Comparison of ENCODE assay signal across 13 cellular contexts in genomic region chr17:47687328-47687690, GRCh38. TPM values are rescaled to one million over a fixed set of nuclear protein-coding genes. Genes with fewer than 3 reads are reported as not detected.
DNase-seq lines count a peak whose midpoint lies in the region; ATAC-seq and TF ChIP-seq lines count a peak whose summit lies in the region.
"Had no signal": no experiment of that assay in that cellular context is flagged by ENCODE, and none has a peak within 500 bp of the region (broad histone marks: within the 10 kb centered on the region; RNA-seq: fewer than 3 reads in every experiment).

No MANE protein-coding gene starts in this region.

- no peaks in the 10 kb centered on the region for H3K27me3 Mint-ChIP-seq in activated naive CD4-positive, alpha-beta T cell treated with anti-CD3 and anti-CD28 coated beads, Interleukin-2, amount 50 U/mL, for 24 hours
- H3K27me3 Mint-ChIP-seq in WTC11 (ENCODE audit: low read depth), result no peaks in the 10 kb centered on the region

- H3K27me3 ChIP-seq in subcutaneous abdominal adipose tissue (ENCODE audit: control insufficient read depth in 5 of 5, insufficient read depth in 4 of 5, low read length in 5 of 5), result no peaks in the 10 kb centered on the region

- CTCF ChIA-PET in WTC11 (lab: Charles Lee), result interaction anchor here (1.0 to 1.7 kb wide), 14 partner anchors 8 to 161 kb away, joined by 3 to 11 read pairs (median 6); partner anchors contain the start of gene TBX21

- peaks cover 7% of the 10 kb centered on the region for H3K4me1 Mint-ChIP-seq in activated naive CD4-positive, alpha-beta T cell treated with anti-CD3 and anti-CD28 coated beads, Interleukin-2, amount 50 U/mL, for 24 hours
- H3K4me1 Mint-ChIP-seq in WTC11, result peaks cover 42% of the 10 kb centered on the region

- H3K9me3 Mint-ChIP-seq in activated naive CD4-positive, alpha-beta T cell treated with anti-CD3 and anti-CD28 coated beads, Interleukin-2, amount 50 U/mL, for 24 hours, result no peaks in the 10 kb centered on the region
- H3K9me3 Mint-ChIP-seq in WTC11, result no peaks in the 10 kb centered on the region

- no peak for TF ChIP-seq CTCF in WTC11 (IDR thresholded peaks at IDR 0.05)

- peak overlapping the region; percentile 65 for H3K27ac ChIP-seq in subcutaneous abdominal adipose tissue (ENCODE audit: low read depth, low read length)
- H3K27ac ChIP-seq: thoracic aorta had no signal

- H3K27ac Mint-ChIP-seq in activated naive CD4-positive, alpha-beta T cell treated with anti-CD3 and anti-CD28 coated beads, Interleukin-2, amount 50 U/mL, for 24 hours, result peak overlapping the region; percentile 55
- peak overlapping the region; percentile 82 for H3K27ac Mint-ChIP-seq in WTC11

- no peaks in the 10 kb centered on the region for H3K9me3 ChIP-seq in subcutaneous abdominal adipose tissue (ENCODE audit: control insufficient read depth in 5 of 5, low read length in 5 of 5)
- H3K9me3 ChIP-seq: thoracic aorta had no signal

- peaks cover 0 to 25% (median 7%) of the 10 kb centered on the region in 5 donors for H3K36me3 ChIP-seq in subcutaneous abdominal adipose tissue (ENCODE audit: control insufficient read depth in 5 of 5, insufficient read depth in 5 of 5, low read length in 5 of 5)

- DNase-seq in activated naive CD4-positive, alpha-beta T cell (lab: John Stamatoyannopoulos, UW), result no peak
- DNase-seq in WTC11 (ENCODE audit: low spot score), result no peak
- no peak for DNase-seq in left lobe of liver (ENCODE audit: low spot score)
- DNase-seq in activated CD4-positive, CD25-positive, alpha-beta regulatory T cell treated with anti-CD3 and anti-CD28 coated beads, Interleukin-2, amount 50 U/mL, for 72 hours, result no peak
- no peak for DNase-seq in DMS53 treated with DMSO at 0.1 percent for 48 hours (lab: John Stamatoyannopoulos, UW; ENCODE audit: unreplicated experiment)
- DNase-seq in iPS-NIHi11 (ENCODE audit: low spot score), result no peak
- DNase-seq: cerebellar nuclear complex, GF-D8, KBM-7, NCI-H1092 treated with DMSO at 0.1 percent for 48 hours had no signal

- no peak overlapping the region for H3K9ac ChIP-seq in subcutaneous abdominal adipose tissue (ENCODE audit: low read length in 5 of 5)

- H3K4me3 Mint-ChIP-seq in activated naive CD4-positive, alpha-beta T cell treated with anti-CD3 and anti-CD28 coated beads, Interleukin-2, amount 50 U/mL, for 24 hours, result no peak overlapping the region
- H3K4me3 Mint-ChIP-seq in WTC11, result no peak overlapping the region

- H3K4me3 ChIP-seq in subcutaneous abdominal adipose tissue (ENCODE audit: low read depth in 1 of 5, low read length in 5 of 5), result no peak overlapping the region
- H3K4me3 ChIP-seq: thoracic aorta had no signal

- POLR2A ChIA-PET in WTC11 (lab: Charles Lee), result interaction anchor here (0.7 to 1.1 kb wide), 4 partner anchors 9 to 37 kb away, joined by 3 to 7 read pairs (median 4); partner anchors contain the start of gene KPNB1

- peaks cover 13% of the 10 kb centered on the region for H3K36me3 Mint-ChIP-seq in activated naive CD4-positive, alpha-beta T cell treated with anti-CD3 and anti-CD28 coated beads, Interleukin-2, amount 50 U/mL, for 24 hours
- peaks cover 19% of the 10 kb centered on the region for H3K36me3 Mint-ChIP-seq in WTC11

- ATAC-seq in WTC11 (no peak), left lobe of liver (peak; percentile 31)

- H3K4me1 ChIP-seq in subcutaneous abdominal adipose tissue (ENCODE audit: control insufficient read depth in 5 of 5, insufficient read depth in 5 of 5, low read length in 5 of 5), result peaks cover 0 to 32% (median 17%) of the 10 kb centered on the region in 5 donors

TF ChIP-seq in WTC11, 78 proteins besides CTCF, POLR2A, EP300 and RAD21:
- TF ChIP-seq ZNF396 (CRISPR knock-in tag; IDR thresholded peaks at IDR 0.05; ENCODE audit: borderline replicate concordance) (no peak), FOXP4 (CRISPR knock-in tag; IDR thresholded peaks at IDR 0.05) (no peak), SMAD4 (CRISPR knock-in tag; IDR thresholded peaks at IDR 0.05) (no peak), ETV6 (CRISPR knock-in tag; IDR thresholded peaks at IDR 0.05) (no peak), ERG (CRISPR knock-in tag; IDR thresholded peaks at IDR 0.05) (no peak), SMAD3 (CRISPR knock-in tag; IDR thresholded peaks at IDR 0.05; ENCODE audit: borderline replicate concordance) (no peak), RORB (CRISPR knock-in tag; IDR thresholded peaks at IDR 0.05) (no peak), FOXK1 (CRISPR knock-in tag; IDR thresholded peaks at IDR 0.05) (no peak), ZNF512 (CRISPR knock-in tag; IDR thresholded peaks at IDR 0.05; ENCODE audit: borderline replicate concordance) (no peak)

RNA-seq across cellular contexts. Expression of gene TBKBP1, which starts 6.7 kb away (rescaled TPM):
- total RNA-seq in WTC11 (2021), result 14.7 to 17.4 TPM (median 15.8 TPM) in 3 replicates
- total RNA-seq in left lobe of liver, result 2.2 TPM

RNA-seq across cellular contexts. Expression of gene KPNB1, which starts 37.6 kb away (rescaled TPM):
- total RNA-seq in WTC11 (2021) (437 to 506 TPM (median 452 TPM) in 3 replicates), left lobe of liver (79.3 TPM)

RNA-seq across cellular contexts. Expression of gene TBX21, which starts 45.7 kb away (rescaled TPM):
- total RNA-seq in WTC11 (2021), result 0.15 to 0.18 TPM in 2 of 3 replicates, not detected in the other
- 0.38 TPM for total RNA-seq in left lobe of liver
